In genomic region chr16:75648265-75649076, GRCh38 we compare ENCODE assay signal across 8 cellular contexts. TPM values are rescaled to one million over a fixed set of nuclear protein-coding genes. Genes with fewer than 3 reads are reported as not detected.
DNase-seq lines count a peak whose midpoint lies in the region; ATAC-seq and TF ChIP-seq lines count a peak whose summit lies in the region.

No MANE protein-coding gene starts in this region.

- H3K9me3 ChIP-seq in mammary epithelial cell (replicated peaks; ENCODE audit: insufficient read depth, low read length) (no peaks in the 10 kb centered on the region), spleen (no peaks in the 10 kb centered on the region)

- intact Hi-C loops in mammary epithelial cell (cut with micrococcal nuclease): loop anchor here (5.0 to 10.0 kb wide), 2 partner anchors 81 to 1536 kb away; partner anchors contain the start of gene GABARAPL2
- intact Hi-C loops in spleen (cut with DNase I; ENCODE audit: low total_unique reads): no loop called here

- H3K4me2 ChIP-seq in mammary epithelial cell (ENCODE audit: insufficient read depth, low read depth, low read length): peak overlapping the region; percentile 95

- no peaks in the 10 kb centered on the region for H3K36me3 ChIP-seq in mammary epithelial cell (ENCODE audit: insufficient read depth, low read length)
- peaks cover 0 to 25% (median 13%) of the 10 kb centered on the region in 6 donors for H3K36me3 ChIP-seq in spleen

- no peak for TF ChIP-seq POLR2A in spleen (IDR thresholded peaks at IDR 0.05)

- dilution Hi-C loops in mammary epithelial cell (cut with HindIII; ENCODE audit: low sequenced_read_pairs): no loop called here

- H3K27ac ChIP-seq in mammary epithelial cell (ENCODE audit: insufficient read depth, low read depth, low read length) (peak overlapping the region; percentile 82), spleen (peak overlapping the region; percentile 85 to 99 (median 98))

- CTCF ChIA-PET in mammary epithelial cell (lab: Charles Lee; ENCODE audit: low non-redundant PET): no interaction called here

- in situ Hi-C loops in mammary epithelial cell (cut with MboI; ENCODE audit: low sequenced_read_pairs in 2 of 2): loop anchor here in 1 of 2 donors (10.0 kb wide), 1 partner anchor 106 kb away; no protein-coding TSS in a partner anchor

- H4K20me1 ChIP-seq in mammary epithelial cell (ENCODE audit: insufficient read depth, low read length): no peaks in the 10 kb centered on the region

- TF ChIP-seq CTCF in WI38 (IDR thresholded peaks at IDR 0.05; ENCODE audit: low read depth, low read length) (no peak), mammary epithelial cell (conservative IDR thresholded peaks at IDR 0.05 in 1 of 2, IDR thresholded peaks at IDR 0.05 in 1 of 2; ENCODE audit: extremely low read depth in 1 of 2, insufficient read depth in 1 of 2, low read depth in 1 of 2, low read length in 2 of 2) (peak in 1 of 2 donors; percentile 1), spleen (IDR thresholded peaks at IDR 0.05 in 8 of 11, conservative IDR thresholded peaks at IDR 0.05 in 3 of 11) (no peak)

- H3K4me1 ChIP-seq in mammary epithelial cell (ENCODE audit: insufficient read depth, low read length) (peaks cover 25% of the 10 kb centered on the region), spleen (peaks cover 62 to 78% (median 73%) of the 10 kb centered on the region in 6 donors)

- DNase-seq in SIG-M5 treated with dmso at 0.1 percent for 504 hours (lab: John Stamatoyannopoulos, UW; ENCODE audit: unreplicated experiment): peak; percentile 77
- DNase-seq in SIG-M5 (lab: John Stamatoyannopoulos, UW): no peak
- peak; percentile 66 for DNase-seq in NCI-H2171 (lab: John Stamatoyannopoulos, UW)
- peak; percentile 64 for DNase-seq in mammary epithelial cell
- DNase-seq in inferior parietal cortex (ENCODE audit: extremely low spot score): peak; percentile 85
- peak; percentile 95 for DNase-seq in spleen

- H3K79me2 ChIP-seq in mammary epithelial cell (ENCODE audit: insufficient read depth, low read length): peaks cover 98% of the 10 kb centered on the region

- ATAC-seq in HG03025 (IDR thresholded peaks at IDR 0.05; ENCODE audit: low FRiP score, unreplicated experiment): peak; percentile 35

- H3K27me3 ChIP-seq in mammary epithelial cell (ENCODE audit: insufficient read depth, low read length) (no peaks in the 10 kb centered on the region), spleen (replicated peaks in 1 of 7) (no peaks in the 10 kb centered on the region)

- peak overlapping the region; percentile 99 for H2AFZ ChIP-seq in mammary epithelial cell (ENCODE audit: low read depth, low read length)

- peak overlapping the region; percentile 90 for H3K9ac ChIP-seq in mammary epithelial cell (ENCODE audit: insufficient read depth, low read length)

- H3K4me3 ChIP-seq in WI38 (ENCODE audit: low read depth, low read length) (peak overlapping the region; percentile 88), mammary epithelial cell (replicated peaks in 1 of 3; ENCODE audit: insufficient read depth in 1 of 3, low read depth in 2 of 3, low read length in 3 of 3) (peak overlapping the region; percentile 88 to 95 (median 92)), spleen (peak overlapping the region; percentile 92 to 100 (median 98))

- 2% methylated on average over 47 of the region's 62 CpGs for WGBS in mammary epithelial cell (ENCODE audit: low coverage, missing lambda C conversion rate)
- 0% methylated on average over 25 to 62 of the region's 62 CpGs for WGBS in spleen, 5 donors

- BruUV-seq in mammary epithelial cell (replicated peaks; lab: Mats Ljungman, UMichigan): no TSS peak

RNA-seq across cellular contexts. Expression of gene TERF2IP, which starts 0.9 kb away (rescaled TPM):
- total RNA-seq in mammary epithelial cell: 10 to 100 TPM; 31.7 to 40.3 TPM
- polyA plus RNA-seq in mammary epithelial cell: 15.5 TPM
- 2.8 TPM for polyA minus RNA-seq in mammary epithelial cell
- total RNA-seq in spleen: 10 to 100 TPM; 66.5 to 90.1 (median 75.4) TPM
- polyA plus RNA-seq in spleen: 10 to 100 TPM; 42.8 to 71.0 (median 64.4) TPM

RNA-seq across cellular contexts. Expression of gene KARS1, which starts 1.0 kb away (rescaled TPM):
- 100 to 1,000 TPM; 114 to 162 TPM for total RNA-seq in mammary epithelial cell
- polyA plus RNA-seq in mammary epithelial cell: 165 TPM
- polyA minus RNA-seq in mammary epithelial cell: 178 TPM
- 10 to 100 TPM; 85.2 to 97.7 (median 89.6) TPM for total RNA-seq in spleen
- polyA plus RNA-seq in spleen: 10 to 100 TPM; 63.7 to 88.0 (median 83.2) TPM

RNA-seq across cellular contexts. Expression of gene ADAT1, which starts 25.4 kb away (rescaled TPM):
- total RNA-seq in mammary epithelial cell (10 to 100 TPM; 62.0 to 86.5 TPM), spleen (100 to 1,000 TPM in 1 of 7 donors, 10 to 100 TPM in 6; 42.5 to 120 (median 65.5) TPM)
- polyA plus RNA-seq in mammary epithelial cell (36.3 TPM), spleen (10 to 100 TPM; 13.2 to 18.3 (median 14.5) TPM)
- 23.8 TPM for polyA minus RNA-seq in mammary epithelial cell

RNA-seq across cellular contexts. Expression of gene CPHXL2, which starts 28.3 kb away (rescaled TPM):
- total RNA-seq in mammary epithelial cell (not detected), spleen (not detected)
- polyA plus RNA-seq in mammary epithelial cell (not detected), spleen (under 1 TPM in 1 of 3 donors, not detected in 2; 0.06 TPM)
- polyA minus RNA-seq in mammary epithelial cell: not detected

RNA-seq across cellular contexts. Expression of gene DUXB, which starts 52.8 kb away (rescaled TPM):
- total RNA-seq in mammary epithelial cell (not detected), spleen (not detected)
- polyA plus RNA-seq in mammary epithelial cell (not detected), spleen (not detected)
- not detected for polyA minus RNA-seq in mammary epithelial cell
